Comparison of ENCODE assay signal across 17 cellular contexts in genomic region chr18:79529991-79530390, GRCh38.
DNase-seq lines count a peak whose midpoint lies in the region; ATAC-seq, FAIRE-seq and TF ChIP-seq lines count a peak whose summit lies in the region.
"Had no signal": no experiment of that assay in that cellular context is flagged by ENCODE, and none has a peak within 500 bp of the region (broad histone marks: within the 10 kb centered on the region; RNA-seq: fewer than 3 reads in every experiment).

No MANE protein-coding gene starts in this region.

- H3K27me3 ChIP-seq in transverse colon = peaks cover 9% of the 10 kb centered on the region
- H3K27me3 ChIP-seq in BE2C = peaks cover 51% of the 10 kb centered on the region
- H3K27me3 ChIP-seq: MG63 had no signal

- no peak for TF ChIP-seq CTCF in chondrocyte (IDR thresholded peaks at IDR 0.05)
- TF ChIP-seq CTCF in mucosa of descending colon (IDR thresholded peaks at IDR 0.05) = no peak
- TF ChIP-seq CTCF in transverse colon (IDR thresholded peaks at IDR 0.05) = no peak
- TF ChIP-seq CTCF in BE2C (IDR thresholded peaks at IDR 0.05; ENCODE audit: low read depth, low read length) = no peak

- TF ChIP-seq POLR2A in transverse colon (IDR thresholded peaks at IDR 0.05) = no peak

- no peak for TF ChIP-seq EP300 in transverse colon (IDR thresholded peaks at IDR 0.05; ENCODE audit: low read depth)

- no peak overlapping the region for H3K27ac Mint-ChIP-seq in activated naive CD8-positive, alpha-beta T cell treated with anti-CD3 and anti-CD28 coated beads, Interleukin-2, amount 10 ng/mL, durations not matched to agents 7 days and 5 days
- H3K27ac Mint-ChIP-seq in activated naive CD8-positive, alpha-beta T cell treated with anti-CD3 and anti-CD28 coated beads for 36 hours = no peak overlapping the region
- H3K27ac Mint-ChIP-seq in chondrocyte (ENCODE audit: unreplicated experiment) = no peak overlapping the region
- H3K27ac Mint-ChIP-seq: B cell; CD8-positive, alpha-beta T cell had no signal

- H3K4me3 Mint-ChIP-seq in activated naive CD8-positive, alpha-beta T cell treated with anti-CD3 and anti-CD28 coated beads, Interleukin-2, amount 10 ng/mL, durations not matched to agents 7 days and 5 days = no peak overlapping the region
- no peak overlapping the region for H3K4me3 Mint-ChIP-seq in activated naive CD8-positive, alpha-beta T cell treated with anti-CD3 and anti-CD28 coated beads for 36 hours
- H3K4me3 Mint-ChIP-seq in chondrocyte (ENCODE audit: unreplicated experiment) = no peak overlapping the region
- H3K4me3 Mint-ChIP-seq: B cell; CD8-positive, alpha-beta T cell had no signal

- DNase-seq in activated naive CD8-positive, alpha-beta T cell treated with anti-CD3 and anti-CD28 coated beads, Interleukin-2, amount 10 ng/mL, durations not matched to agents 7 days and 5 days = peak; percentile 19
- DNase-seq in activated naive CD8-positive, alpha-beta T cell treated with anti-CD3 and anti-CD28 coated beads for 36 hours = no peak
- DNase-seq in chondrocyte (ENCODE audit: low spot score) (peak; percentile 68), mucosa of descending colon (peak in 2 of 3 donors; percentile 8 to 31), transverse colon (peak; percentile 4), HTR-8/SVneo (ENCODE audit: insufficient read length, low spot score) (no peak), BE2C (no peak), GF-D8 (lab: John Stamatoyannopoulos, UW) (no peak)
- DNase-seq: CD8-positive, alpha-beta T cell; GOT3; MG63; NCI-H1694; NCI-H2107; PC-3 had no signal

- H3K9me3 ChIP-seq in mucosa of descending colon = no peaks in the 10 kb centered on the region
- no peaks in the 10 kb centered on the region for H3K9me3 ChIP-seq in transverse colon
- no peaks in the 10 kb centered on the region for H3K9me3 ChIP-seq in BE2C
- H3K9me3 ChIP-seq: MG63 had no signal

- no peak overlapping the region for H3K4me3 ChIP-seq in mucosa of descending colon
- no peak overlapping the region for H3K4me3 ChIP-seq in transverse colon
- H3K4me3 ChIP-seq in BE2C (ENCODE audit: low read depth, low read length) = no peak overlapping the region
- H3K4me3 ChIP-seq: MG63 had no signal

- H3K27me3 Mint-ChIP-seq in activated naive CD8-positive, alpha-beta T cell treated with anti-CD3 and anti-CD28 coated beads, Interleukin-2, amount 10 ng/mL, durations not matched to agents 7 days and 5 days = no peaks in the 10 kb centered on the region
- H3K27me3 Mint-ChIP-seq in activated naive CD8-positive, alpha-beta T cell treated with anti-CD3 and anti-CD28 coated beads for 36 hours = no peaks in the 10 kb centered on the region
- peaks cover 29% of the 10 kb centered on the region for H3K27me3 Mint-ChIP-seq in chondrocyte (ENCODE audit: low read depth)
- H3K27me3 Mint-ChIP-seq: B cell had no signal

- H3K27ac ChIP-seq in transverse colon = no peak overlapping the region
- H3K27ac ChIP-seq: KMS-11 had no signal

- 93% methylated on average over 24 of the region's 24 CpGs; no CpG with 5 or more reads in 1 of the 2 donors for WGBS in transverse colon (ENCODE audit: low coverage in 1 of 2), 2 donors

- peaks cover 2% of the 10 kb centered on the region for H3K4me1 Mint-ChIP-seq in activated naive CD8-positive, alpha-beta T cell treated with anti-CD3 and anti-CD28 coated beads, Interleukin-2, amount 10 ng/mL, durations not matched to agents 7 days and 5 days
- H3K4me1 Mint-ChIP-seq in activated naive CD8-positive, alpha-beta T cell treated with anti-CD3 and anti-CD28 coated beads for 36 hours = peaks cover 12% of the 10 kb centered on the region
- peaks cover 14% of the 10 kb centered on the region for H3K4me1 Mint-ChIP-seq in chondrocyte (ENCODE audit: low read depth)

- no peaks in the 10 kb centered on the region for H3K9me3 Mint-ChIP-seq in activated naive CD8-positive, alpha-beta T cell treated with anti-CD3 and anti-CD28 coated beads, Interleukin-2, amount 10 ng/mL, durations not matched to agents 7 days and 5 days
- no peaks in the 10 kb centered on the region for H3K9me3 Mint-ChIP-seq in activated naive CD8-positive, alpha-beta T cell treated with anti-CD3 and anti-CD28 coated beads for 36 hours
- no peaks in the 10 kb centered on the region for H3K9me3 Mint-ChIP-seq in chondrocyte (ENCODE audit: low read depth)
- H3K9me3 Mint-ChIP-seq: CD8-positive, alpha-beta T cell had no signal

- H3K36me3 ChIP-seq in mucosa of descending colon (ENCODE audit: low read depth) (no peaks in the 10 kb centered on the region), transverse colon (no peaks in the 10 kb centered on the region), BE2C (no peaks in the 10 kb centered on the region)
- H3K36me3 ChIP-seq: MG63 had no signal

- FAIRE-seq in HTR-8/SVneo (lab: Jason Lieb, UNC) = no peak

- in situ Hi-C loops in transverse colon (cut with MboI; ENCODE audit: low pct_ligation_motif_present in 1 of 4, low pct_unique_long_range_greater_than_20kb in 1 of 4, low sequenced_read_pairs in 3 of 4) = loop anchor here in 3 of 4 donors (5.0 to 10.0 kb wide), 2 partner anchors 153 to 155 kb away; no protein-coding TSS in a partner anchor

- ATAC-seq in activated naive CD8-positive, alpha-beta T cell treated with anti-CD3 and anti-CD28 coated beads, Interleukin-2, amount 10 ng/mL, durations not matched to agents 7 days and 5 days (ENCODE audit: low read depth) = no peak
- no peak for ATAC-seq in mucosa of descending colon
- ATAC-seq: CD8-positive, alpha-beta T cell; PC-3; Right ventricle myocardium inferior had no signal

- intact Hi-C loops in mucosa of descending colon (cut with DNase I, micrococcal nuclease) (loop anchor here (5.0 to 10.0 kb wide), 3 partner anchors 115 to 153 kb away; no protein-coding TSS in a partner anchor), transverse colon (cut with DNase I; ENCODE audit: low total_unique reads) (loop anchor here (1.0 kb wide), 1 partner anchor 45 kb away; no protein-coding TSS in a partner anchor)

- POLR2A ChIA-PET in activated naive CD8-positive, alpha-beta T cell treated with anti-CD3 and anti-CD28 coated beads, Interleukin-2, amount 10 ng/mL, durations not matched to agents 7 days and 5 days (lab: Charles Lee) = interaction anchor here (1.0 kb wide), 1 partner anchor 133 kb away, joined by 3 read pairs; no protein-coding TSS in a partner anchor

- no peaks in the 10 kb centered on the region for H3K4me1 ChIP-seq in mucosa of descending colon (ENCODE audit: low read depth)
- H3K4me1 ChIP-seq in transverse colon = peaks cover 0 to 10% (median 3%) of the 10 kb centered on the region in 4 donors
- peaks cover 3% of the 10 kb centered on the region; the same call in 1 of the 2 replicates for H3K4me1 ChIP-seq in BE2C

- peaks cover 12% of the 10 kb centered on the region for H3K36me3 Mint-ChIP-seq in activated naive CD8-positive, alpha-beta T cell treated with anti-CD3 and anti-CD28 coated beads, Interleukin-2, amount 10 ng/mL, durations not matched to agents 7 days and 5 days
- peaks cover 19% of the 10 kb centered on the region for H3K36me3 Mint-ChIP-seq in activated naive CD8-positive, alpha-beta T cell treated with anti-CD3 and anti-CD28 coated beads for 36 hours
- H3K36me3 Mint-ChIP-seq in chondrocyte (ENCODE audit: low read depth) = peaks cover 5% of the 10 kb centered on the region

Comparison
In these comparisons a context has a peak if more than half of its experiments do, and no peak if none do; other contexts are left out.
1. DNase-seq: peak in activated naive CD8-positive, alpha-beta T cell treated with anti-CD3 and anti-CD28 coated beads, Interleukin-2, amount 10 ng/mL, durations not matched to agents 7 days and 5 days (single experiment), chondrocyte (single experiment), mucosa of descending colon (2 of 3) and transverse colon (single experiment); none in activated naive CD8-positive, alpha-beta T cell treated with anti-CD3 and anti-CD28 coated beads for 36 hours (single experiment), HTR-8/SVneo (single experiment), BE2C (single experiment) and GF-D8 (single experiment).